Comparison of ENCODE assay signal across 21 cellular contexts in the genomic region with DNA sequence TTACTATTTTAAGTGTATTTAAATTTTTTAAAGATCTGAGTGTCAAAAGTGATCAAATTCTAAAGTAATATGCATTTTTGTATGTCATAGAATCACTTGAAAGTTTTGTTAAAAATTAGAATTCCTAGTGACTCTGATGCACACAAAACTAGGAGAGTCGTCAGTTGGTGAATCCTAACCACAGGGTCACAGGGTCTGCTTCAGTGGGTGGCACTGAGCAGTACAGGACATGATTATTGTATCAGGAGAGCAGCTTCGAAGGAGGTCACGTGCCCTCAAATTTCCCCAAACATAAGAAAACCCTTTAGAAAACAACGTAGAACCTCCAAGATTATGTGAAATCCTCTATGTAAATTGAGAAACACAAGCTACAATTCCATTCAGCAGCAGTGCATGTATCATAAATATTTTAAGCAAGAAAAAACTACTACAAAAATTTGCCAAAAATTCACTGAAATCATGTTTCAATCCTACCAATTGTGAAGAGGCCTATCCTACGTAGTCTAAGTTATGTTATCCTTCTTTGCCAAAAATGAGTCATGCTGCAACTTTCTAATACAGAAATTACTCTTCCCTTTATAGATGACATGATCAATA.
"Had no signal": no experiment of that assay in that cellular context is flagged by ENCODE, and none has a peak within 500 bp of the region (broad histone marks: within the 10 kb centered on the region; RNA-seq: fewer than 3 reads in every experiment).

No MANE protein-coding gene starts in this region.

- H3K4me1 ChIP-seq: lower lobe of right lung had no signal

- H3K27me3 ChIP-seq: esophagus muscularis mucosa, tibial artery had no signal

- H3K36me3 ChIP-seq: esophagus muscularis mucosa, lower lobe of right lung, tibial artery had no signal

- H3K4me3 ChIP-seq: esophagus muscularis mucosa, lower lobe of right lung, tibial artery had no signal

- DNase-seq: activated CD4-positive, alpha-beta T cell treated with anti-CD3 and anti-CD28 coated beads for 36 hours; activated CD4-positive, alpha-beta T cell treated with anti-CD3 and anti-CD28 coated beads, Interleukin-2, amount 50 U/mL, for 48 hours; activated gamma-delta T cell treated with Interleukin-2 at 50 U/mL for 16 hours; amniotic stem cell; central memory CD4-positive, alpha-beta T cell; cortex of kidney; effector CD8-positive, alpha-beta T cell; hypothalamus; lower lobe of right lung; posterior cingulate gyrus; retina; stimulated activated CD4-positive, alpha-beta T cell treated with anti-CD3 and anti-CD28 coated beads, Interleukin-12 subunit alpha, Interleukin-12 subunit beta, amount 100 ng/mL, for 4 hours; stimulated activated CD4-positive, alpha-beta T cell treated with anti-CD3 and anti-CD28 coated beads, Interleukin-1b, Interleukin-23, amount 100 ng/mL, for 48 hours; stimulated activated naive CD8-positive, alpha-beta T cell treated with anti-CD3 and anti-CD28 coated beads, Interleukin-15, Interleukin-2, amounts not matched to agents 100 U/mL and 50 U/mL, for 24 hours; substantia nigra; SW 1271; T-helper 2 cell; tibial artery had no signal

- H3K27ac ChIP-seq: esophagus muscularis mucosa, lower lobe of right lung, tibial artery had no signal

- H3K9me3 ChIP-seq: esophagus muscularis mucosa, lower lobe of right lung had no signal

- ATAC-seq: activated CD4-positive, alpha-beta T cell treated with anti-CD3 and anti-CD28 coated beads for 36 hours; activated naive CD4-positive, alpha-beta T cell treated with anti-CD3 and anti-CD28 coated beads, Interleukin-2, amount 50 U/mL, for 72 hours; lower lobe of right lung; natural killer cell treated with Interleukin-12 subunit alpha and Interleukin-12 subunit beta and Interleukin-15 and Interleukin-18, amount 100 ng/mL, for 72 hours; stimulated activated naive CD8-positive, alpha-beta T cell treated with anti-CD3 and anti-CD28 coated beads, Interleukin-15, Interleukin-2, amounts not matched to agents 100 U/mL and 50 U/mL, for 24 hours had no signal
